ENCODE assay signal across 1 cellular context in genomic region chr10:72048450-72049124, GRCh38.
A peak's percentile ranks its signal among the peaks of the same experiment; 100 is the strongest.
TF ChIP-seq lines count a peak whose summit lies in the region.

No MANE protein-coding gene starts in this region.

TF ChIP-seq in GM12878, 131 proteins besides CTCF, POLR2A, EP300 and RAD21 (continued from another document and continues in another):
- TF ChIP-seq SMC3 (IDR thresholded peaks at IDR 0.05; ENCODE audit: borderline replicate concordance, low read length): peak; percentile 100
- TF ChIP-seq EGR1 (IDR thresholded peaks at IDR 0.05; ENCODE audit: borderline replicate concordance in 1 of 2, low read depth in 2 of 2, low read length in 2 of 2): no peak
- no peak for TF ChIP-seq REST (IDR thresholded peaks at IDR 0.05; ENCODE audit: low read depth, low read length)
- TF ChIP-seq STAT1 (conservative IDR thresholded peaks at IDR 0.05): no peak
- TF ChIP-seq KLF5 (IDR thresholded peaks at IDR 0.05; ENCODE audit: partially characterized antibody): no peak
- TF ChIP-seq RFX5 (IDR thresholded peaks at IDR 0.05; ENCODE audit: low read depth, low read length): no peak
- no peak for TF ChIP-seq CHD2 (IDR thresholded peaks at IDR 0.05; ENCODE audit: borderline replicate concordance, low read depth, low read length)
- peak; percentile 65 for TF ChIP-seq IRF4 (IDR thresholded peaks at IDR 0.05; ENCODE audit: low read depth, low read length)
- no peak for TF ChIP-seq MTA2 (IDR thresholded peaks at IDR 0.05; ENCODE audit: low read depth)
- peak; percentile 91; the same call in 1 of the 2 replicates for TF ChIP-seq ZNF592 (IDR thresholded peaks at IDR 0.05)
- no peak for TF ChIP-seq USF2 (IDR thresholded peaks at IDR 0.05; ENCODE audit: borderline replicate concordance, low read depth, low read length)
- no peak for TF ChIP-seq ZBTB11 (CRISPR knock-in tag; IDR thresholded peaks at IDR 0.05)
- no peak for TF ChIP-seq SIX5 (IDR thresholded peaks at IDR 0.05; ENCODE audit: low read depth, low read length, severe bottlenecking)
- no peak for TF ChIP-seq SRF (IDR thresholded peaks at IDR 0.05; ENCODE audit: low read depth in 2 of 2, low read length in 2 of 2)
- no peak for TF ChIP-seq BCL11A (IDR thresholded peaks at IDR 0.05; ENCODE audit: low read depth, low read length)
- TF ChIP-seq RB1 (IDR thresholded peaks at IDR 0.05; ENCODE audit: borderline replicate concordance): peak; percentile 43; the same call in 1 of the 2 replicates
- no peak for TF ChIP-seq CBFB (IDR thresholded peaks at IDR 0.05; ENCODE audit: low read depth)
- no peak for TF ChIP-seq YBX1 (IDR thresholded peaks at IDR 0.05)
- no peak for TF ChIP-seq KDM1A (IDR thresholded peaks at IDR 0.05; ENCODE audit: borderline replicate concordance)
- TF ChIP-seq RAD51 (IDR thresholded peaks at IDR 0.05): no peak
- TF ChIP-seq ELK1 (IDR thresholded peaks at IDR 0.05; ENCODE audit: low read depth, low read length): no peak
- no peak for TF ChIP-seq HDAC2 (IDR thresholded peaks at IDR 0.05)
- no peak for TF ChIP-seq SPI1 (IDR thresholded peaks at IDR 0.05; ENCODE audit: borderline replicate concordance, insufficient read depth, low read depth, low read length)
- no peak for TF ChIP-seq HCFC1 (IDR thresholded peaks at IDR 0.05; ENCODE audit: low read length)
- peak; percentile 78 for TF ChIP-seq YY1 (IDR thresholded peaks at IDR 0.05; ENCODE audit: low read depth, low read length)
- no peak for TF ChIP-seq CBX5 (IDR thresholded peaks at IDR 0.05; ENCODE audit: low read depth)
- TF ChIP-seq POU2F2 (IDR thresholded peaks at IDR 0.05; ENCODE audit: borderline replicate concordance, low read depth, low read length): peak; percentile 63; the same call in 1 of the 3 replicates
- no peak for TF ChIP-seq CBX3 (IDR thresholded peaks at IDR 0.05; ENCODE audit: borderline replicate concordance, low read depth)
- no peak for TF ChIP-seq ZNF217 (IDR thresholded peaks at IDR 0.05)
- TF ChIP-seq IRF5 (IDR thresholded peaks at IDR 0.05; ENCODE audit: borderline replicate concordance): no peak
- no peak for TF ChIP-seq CHD1 (IDR thresholded peaks at IDR 0.05; ENCODE audit: low read depth, low read length)
- TF ChIP-seq SIN3A (IDR thresholded peaks at IDR 0.05; ENCODE audit: low read depth, low read length): no peak
- TF ChIP-seq SMAD5 (IDR thresholded peaks at IDR 0.05; ENCODE audit: low read depth): no peak
- no peak for TF ChIP-seq JUND (IDR thresholded peaks at IDR 0.05; ENCODE audit: low read depth, low read length)
- no peak for TF ChIP-seq PKNOX1 (IDR thresholded peaks at IDR 0.05)
- no peak for TF ChIP-seq WRNIP1 (IDR thresholded peaks at IDR 0.05; ENCODE audit: borderline replicate concordance, low read depth, low read length)
- no peak for TF ChIP-seq ZZZ3 (IDR thresholded peaks at IDR 0.05; ENCODE audit: control insufficient read depth, insufficient read length, low read depth)
- 0 out of 2 replicates have a peak, but pooled peaks have one; percentile 33 for TF ChIP-seq NBN (IDR thresholded peaks at IDR 0.05)
- peak; percentile 48; the same call in 1 of the 2 replicates for TF ChIP-seq ATF7 (IDR thresholded peaks at IDR 0.05; ENCODE audit: low read depth)
- no peak for TF ChIP-seq JUNB (IDR thresholded peaks at IDR 0.05)
- no peak for TF ChIP-seq NFXL1 (IDR thresholded peaks at IDR 0.05; ENCODE audit: borderline replicate concordance)
- TF ChIP-seq DPF2 (IDR thresholded peaks at IDR 0.05): no peak
- 0 out of 2 replicates have a peak, but pooled peaks have one; percentile 23 for TF ChIP-seq GATAD2B (conservative IDR thresholded peaks at IDR 0.05; ENCODE audit: low read depth)
- no peak for TF ChIP-seq HDGF (IDR thresholded peaks at IDR 0.05)
- TF ChIP-seq E2F4 (IDR thresholded peaks at IDR 0.05; ENCODE audit: low read depth, low read length): no peak
- TF ChIP-seq NR2C2 (IDR thresholded peaks at IDR 0.05; ENCODE audit: borderline replicate concordance, control insufficient read depth, insufficient read length, low read depth): no peak
